In genomic region chr3:46483799-46484198, GRCh38 we compare ENCODE assay signal across 23 cellular contexts. TPM values are rescaled to one million over a fixed set of nuclear protein-coding genes. Genes with fewer than 3 reads are reported as not detected.
"Had no signal": no experiment of that assay in that cellular context is flagged by ENCODE, and none has a peak within 500 bp of the region (broad histone marks: within the 10 kb centered on the region; RNA-seq: fewer than 3 reads in every experiment).

No MANE protein-coding gene starts in this region.

- H3K4me3 ChIP-seq: ascending aorta, colonic mucosa, ovary, testis had no signal

- H3K4me1 ChIP-seq: ascending aorta, colonic mucosa, testis had no signal

- H3K36me3 Mint-ChIP-seq: immature natural killer cell had no signal

- H3K9me3 ChIP-seq: ascending aorta, colonic mucosa, ovary, testis had no signal

- H3K27ac ChIP-seq: ascending aorta, colonic mucosa, ovary, testis had no signal

- DNase-seq: activated CD4-positive, alpha-beta memory T cell treated with anti-CD3 and anti-CD28 coated beads, Interleukin-2, amount 10 ng/mL, durations not matched to agents 7 days and 5 days; activated CD4-positive, alpha-beta T cell treated with anti-CD3 and anti-CD28 coated beads for 36 hours; activated CD8-positive, alpha-beta memory T cell treated with anti-CD3 and anti-CD28 coated beads, Interleukin-2, amount 50 U/mL, for 48 hours; activated naive CD4-positive, alpha-beta T cell treated with Interleukin-2 at 50 U/mL for 16 hours; activated naive CD8-positive, alpha-beta T cell treated with anti-CD3 and anti-CD28 coated beads, Interleukin-2, amount 50 U/mL, for 24 hours; caudate nucleus; colonic mucosa; effector CD8-positive, alpha-beta T cell; immature natural killer cell; left colon; mesendoderm; ovary; stimulated activated CD4-positive, alpha-beta T cell treated with anti-CD3 and anti-CD28 coated beads, Interleukin-15, amount 100 ng/mL, for 24 hours; stimulated activated CD4-positive, alpha-beta T cell treated with anti-CD3 and anti-CD28 coated beads, Interleukin-4, amount 100 ng/mL, for 24 hours; T-helper 9 cell; testis had no signal

- ATAC-seq: activated CD4-positive, alpha-beta T cell treated with anti-CD3 and anti-CD28 coated beads for 36 hours; activated naive CD8-positive, alpha-beta T cell treated with anti-CD3 and anti-CD28 coated beads, Interleukin-2, amount 50 U/mL, for 24 hours; left colon had no signal

- H3K4me3 Mint-ChIP-seq: activated CD4-positive, alpha-beta memory T cell treated with anti-CD3 and anti-CD28 coated beads, Interleukin-2, amount 10 ng/mL, durations not matched to agents 7 days and 5 days; activated CD4-positive, alpha-beta T cell treated with anti-CD3 and anti-CD28 coated beads for 36 hours; activated naive CD8-positive, alpha-beta T cell treated with anti-CD3 and anti-CD28 coated beads, Interleukin-2, amount 50 U/mL, for 24 hours; activated T-helper 1 cell treated with anti-CD3 and anti-CD28 coated beads, Interleukin-12 subunit alpha, Interleukin-12 subunit beta, Interleukin-2, Interleukin-4 antibody, amounts not matched to agents 30 ng/mL and 10 ng/mL and 1 ng/mL, durations not matched to agents 14 hours and 24 hours and 36 hours; immature natural killer cell; neural crest cell; stimulated activated naive CD8-positive, alpha-beta T cell treated with anti-CD3 and anti-CD28 coated beads, Interleukin-15, Interleukin-2, amounts not matched to agents 100 ng/mL and 50 ng/mL, for 24 hours had no signal

- H3K36me3 ChIP-seq: ascending aorta, colonic mucosa, ovary had no signal

- H3K27ac Mint-ChIP-seq: activated CD4-positive, alpha-beta memory T cell treated with anti-CD3 and anti-CD28 coated beads, Interleukin-2, amount 10 ng/mL, durations not matched to agents 7 days and 5 days; activated CD4-positive, alpha-beta T cell treated with anti-CD3 and anti-CD28 coated beads for 36 hours; activated naive CD8-positive, alpha-beta T cell treated with anti-CD3 and anti-CD28 coated beads, Interleukin-2, amount 50 U/mL, for 24 hours; activated T-helper 1 cell treated with anti-CD3 and anti-CD28 coated beads, Interleukin-12 subunit alpha, Interleukin-12 subunit beta, Interleukin-2, Interleukin-4 antibody, amounts not matched to agents 30 ng/mL and 10 ng/mL and 1 ng/mL, durations not matched to agents 14 hours and 24 hours and 36 hours; immature natural killer cell; stimulated activated naive CD8-positive, alpha-beta T cell treated with anti-CD3 and anti-CD28 coated beads, Interleukin-15, Interleukin-2, amounts not matched to agents 100 ng/mL and 50 ng/mL, for 24 hours had no signal

- H3K9me3 Mint-ChIP-seq: activated CD4-positive, alpha-beta memory T cell treated with anti-CD3 and anti-CD28 coated beads, Interleukin-2, amount 10 ng/mL, durations not matched to agents 7 days and 5 days; activated naive CD8-positive, alpha-beta T cell treated with anti-CD3 and anti-CD28 coated beads, Interleukin-2, amount 50 U/mL, for 24 hours; activated T-helper 1 cell treated with anti-CD3 and anti-CD28 coated beads, Interleukin-12 subunit alpha, Interleukin-12 subunit beta, Interleukin-2, Interleukin-4 antibody, amounts not matched to agents 30 ng/mL and 10 ng/mL and 1 ng/mL, durations not matched to agents 14 hours and 24 hours and 36 hours; immature natural killer cell; stimulated activated naive CD8-positive, alpha-beta T cell treated with anti-CD3 and anti-CD28 coated beads, Interleukin-15, Interleukin-2, amounts not matched to agents 100 ng/mL and 50 ng/mL, for 24 hours had no signal

- H3K27me3 ChIP-seq: ascending aorta, colonic mucosa, ovary, testis had no signal

RNA-seq across cellular contexts. Expression of gene RTP3, which starts 14.0 kb away (rescaled TPM):
- total RNA-seq: activated CD4-positive, alpha-beta memory T cell treated with anti-CD3 and anti-CD28 coated beads, Interleukin-2, amount 10 ng/mL, durations not matched to agents 7 days and 5 days; activated CD4-positive, alpha-beta T cell treated with anti-CD3 and anti-CD28 coated beads for 36 hours; activated T-helper 1 cell treated with anti-CD3 and anti-CD28 coated beads, Interleukin-12 subunit alpha, Interleukin-12 subunit beta, Interleukin-2, Interleukin-4 antibody, amounts not matched to agents 30 ng/mL and 10 ng/mL and 1 ng/mL, durations not matched to agents 14 hours and 24 hours and 36 hours; ascending aorta; colonic mucosa; epithelial cell of proximal tubule; glomerular endothelial cell; left colon; neural crest cell; ovary; ureter had no signal
- polyA plus RNA-seq: immature natural killer cell, ovary had no signal

RNA-seq across cellular contexts. Expression of gene LTF, which starts 19.1 kb away (rescaled TPM):
- total RNA-seq: activated CD4-positive, alpha-beta memory T cell treated with anti-CD3 and anti-CD28 coated beads, Interleukin-2, amount 10 ng/mL, durations not matched to agents 7 days and 5 days; activated CD4-positive, alpha-beta T cell treated with anti-CD3 and anti-CD28 coated beads for 36 hours; activated T-helper 1 cell treated with anti-CD3 and anti-CD28 coated beads, Interleukin-12 subunit alpha, Interleukin-12 subunit beta, Interleukin-2, Interleukin-4 antibody, amounts not matched to agents 30 ng/mL and 10 ng/mL and 1 ng/mL, durations not matched to agents 14 hours and 24 hours and 36 hours; epithelial cell of proximal tubule; glomerular endothelial cell; neural crest cell had no signal
- polyA plus RNA-seq: immature natural killer cell had no signal
